In genomic region chr2:207239222-207239674, GRCh38 we compare ENCODE assay signal across 8 cellular contexts.
DNase-seq lines count a peak whose midpoint lies in the region; ATAC-seq lines count a peak whose summit lies in the region.

No MANE protein-coding gene starts in this region.

- peak overlapping the region; percentile 64 for H3K4me3 Mint-ChIP-seq in activated T-helper 2 cell treated with anti-CD3 and anti-CD28 coated beads, Interferon-gamma antibody, Interleukin-2, Interleukin-4, amounts not matched to agents 10 μg/mL and 5 μg/mL and 100 μg/mL, durations not matched to agents 14 hours and 24 hours and 36 hours (ENCODE audit: low read depth)
- H3K4me3 Mint-ChIP-seq in immature natural killer cell = no peak overlapping the region

- H3K27me3 Mint-ChIP-seq in activated T-helper 2 cell treated with anti-CD3 and anti-CD28 coated beads, Interferon-gamma antibody, Interleukin-2, Interleukin-4, amounts not matched to agents 10 μg/mL and 5 μg/mL and 100 μg/mL, durations not matched to agents 14 hours and 24 hours and 36 hours (ENCODE audit: low read depth) = no peaks in the 10 kb centered on the region
- H3K27me3 Mint-ChIP-seq in immature natural killer cell (ENCODE audit: low read depth in 3 of 3) = peaks cover 0 to 2% (median 2%) of the 10 kb centered on the region in 3 donors

- DNase-seq in Kasumi-1 (lab: John Stamatoyannopoulos, UW) (peak; percentile 81 to 86), right cardiac atrium (peak in 2 of 3 donors; percentile 70 to 76), immature natural killer cell (no peak), NCI-H146 treated with DMSO at 0.1 percent for 48 hours (lab: John Stamatoyannopoulos, UW; ENCODE audit: unreplicated experiment) (no peak), SHP77 (lab: John Stamatoyannopoulos, UW) (no peak)
- no peak for DNase-seq in activated T-helper 2 cell treated with anti-CD3 and anti-CD28 coated beads, Interferon-gamma antibody, Interleukin-2, Interleukin-4, amounts not matched to agents 10 μg/mL and 5 μg/mL and 100 μg/mL, durations not matched to agents 14 hours and 24 hours and 36 hours (ENCODE audit: low spot score)
- DNase-seq in stimulated activated naive CD4-positive, alpha-beta T cell treated with Interleukin-2 at 50 U/mL for 16 hours (lab: John Stamatoyannopoulos, UW) = peak; percentile 11

- 50% methylated on average over 5 of the region's 5 CpGs for WGBS in right cardiac atrium

- H3K9me3 Mint-ChIP-seq in activated T-helper 2 cell treated with anti-CD3 and anti-CD28 coated beads, Interferon-gamma antibody, Interleukin-2, Interleukin-4, amounts not matched to agents 10 μg/mL and 5 μg/mL and 100 μg/mL, durations not matched to agents 14 hours and 24 hours and 36 hours = no peaks in the 10 kb centered on the region
- H3K9me3 Mint-ChIP-seq in immature natural killer cell = no peaks in the 10 kb centered on the region

- H3K27me3 ChIP-seq in right cardiac atrium (ENCODE audit: control insufficient read depth, insufficient read depth) = no peaks in the 10 kb centered on the region

- peak; percentile 90 to 91 for ATAC-seq in right cardiac atrium
- ATAC-seq in GM19395 (IDR thresholded peaks at IDR 0.05; ENCODE audit: unreplicated experiment) = no peak

- peaks cover 31% of the 10 kb centered on the region for H3K4me1 Mint-ChIP-seq in activated T-helper 2 cell treated with anti-CD3 and anti-CD28 coated beads, Interferon-gamma antibody, Interleukin-2, Interleukin-4, amounts not matched to agents 10 μg/mL and 5 μg/mL and 100 μg/mL, durations not matched to agents 14 hours and 24 hours and 36 hours (ENCODE audit: low read depth)
- no peaks in the 10 kb centered on the region for H3K4me1 Mint-ChIP-seq in immature natural killer cell

- peak overlapping the region; percentile 59 for H3K27ac ChIP-seq in right cardiac atrium (ENCODE audit: low read length)

- H3K9me3 ChIP-seq in right cardiac atrium (ENCODE audit: control insufficient read depth, low read length) = no peaks in the 10 kb centered on the region

- H3K4me1 ChIP-seq in right cardiac atrium (ENCODE audit: control insufficient read depth, insufficient read depth, low read length) = peaks cover 6% of the 10 kb centered on the region

- intact Hi-C loops in activated T-helper 2 cell treated with anti-CD3 and anti-CD28 coated beads, Interferon-gamma antibody, Interleukin-2, Interleukin-4, amounts not matched to agents 10 μg/mL and 5 μg/mL and 100 μg/mL, durations not matched to agents 14 hours and 24 hours and 36 hours (cut with micrococcal nuclease) = loop anchor here (1.0 kb wide), 2 partner anchors 8 to 14 kb away; no protein-coding TSS in a partner anchor
- intact Hi-C loops in right cardiac atrium (cut with DNase I) = no loop called here

- H3K27ac Mint-ChIP-seq in activated T-helper 2 cell treated with anti-CD3 and anti-CD28 coated beads, Interferon-gamma antibody, Interleukin-2, Interleukin-4, amounts not matched to agents 10 μg/mL and 5 μg/mL and 100 μg/mL, durations not matched to agents 14 hours and 24 hours and 36 hours = peak overlapping the region; percentile 84
- no peak overlapping the region for H3K27ac Mint-ChIP-seq in immature natural killer cell

- peaks cover 4% of the 10 kb centered on the region for H3K36me3 Mint-ChIP-seq in activated T-helper 2 cell treated with anti-CD3 and anti-CD28 coated beads, Interferon-gamma antibody, Interleukin-2, Interleukin-4, amounts not matched to agents 10 μg/mL and 5 μg/mL and 100 μg/mL, durations not matched to agents 14 hours and 24 hours and 36 hours (ENCODE audit: low read depth)
- H3K36me3 Mint-ChIP-seq in immature natural killer cell = no peaks in the 10 kb centered on the region

- no peak overlapping the region for H3K4me3 ChIP-seq in right cardiac atrium (ENCODE audit: low read length)

Comparison
In these comparisons a context has a peak if more than half of its experiments do, and no peak if none do; other contexts are left out.
1. DNase-seq: peak in Kasumi-1 (2 of 2), right cardiac atrium (2 of 3) and stimulated activated naive CD4-positive, alpha-beta T cell treated with Interleukin-2 at 50 U/mL for 16 hours (single experiment); none in activated T-helper 2 cell treated with anti-CD3 and anti-CD28 coated beads, Interferon-gamma antibody, Interleukin-2, Interleukin-4, amounts not matched to agents 10 μg/mL and 5 μg/mL and 100 μg/mL, durations not matched to agents 14 hours and 24 hours and 36 hours (single experiment), immature natural killer cell (0 of 3), NCI-H146 treated with DMSO at 0.1 percent for 48 hours (single experiment) and SHP77 (0 of 2).